ENCODE assay signal across 17 cellular contexts in genomic region chr7:104548861-104549260, GRCh38.
DNase-seq lines count a peak whose midpoint lies in the region; ATAC-seq, FAIRE-seq and TF ChIP-seq lines count a peak whose summit lies in the region.
"Had no signal": no experiment of that assay in that cellular context is flagged by ENCODE, and none has a peak within 500 bp of the region (broad histone marks: within the 10 kb centered on the region; RNA-seq: fewer than 3 reads in every experiment).

No MANE protein-coding gene starts in this region.

- H3K9me3 ChIP-seq in WERI-Rb-1 (ENCODE audit: severe bottlenecking) (no peaks in the 10 kb centered on the region), pancreas (no peaks in the 10 kb centered on the region), aorta (ENCODE audit: control insufficient read depth, low read length) (peaks cover 4% of the 10 kb centered on the region), suprapubic skin (no peaks in the 10 kb centered on the region)

- H3K27ac ChIP-seq in WERI-Rb-1 (no peak overlapping the region), pancreas (no peak overlapping the region), aorta (ENCODE audit: low read depth in 1 of 2, low read length in 2 of 2) (no peak overlapping the region), suprapubic skin (no peak overlapping the region)
- H3K27ac ChIP-seq: dorsolateral prefrontal cortex had no signal

- no peaks in the 10 kb centered on the region for H3K36me3 ChIP-seq in WERI-Rb-1
- no peaks in the 10 kb centered on the region for H3K36me3 ChIP-seq in pancreas
- H3K36me3 ChIP-seq in aorta (ENCODE audit: control insufficient read depth in 1 of 2, insufficient read depth in 2 of 2, low read length in 1 of 2), result no peaks in the 10 kb centered on the region
- H3K36me3 ChIP-seq in suprapubic skin, result no peaks in the 10 kb centered on the region

- no peaks in the 10 kb centered on the region for H3K4me1 ChIP-seq in pancreas
- H3K4me1 ChIP-seq in aorta (ENCODE audit: control insufficient read depth in 1 of 2, insufficient read depth in 2 of 2, low read length in 2 of 2), result no peaks in the 10 kb centered on the region
- no peaks in the 10 kb centered on the region for H3K4me1 ChIP-seq in suprapubic skin

- intact Hi-C loops in pancreas (cut with DNase I), result no loop called here
- intact Hi-C loops in aorta (cut with DNase I), result no loop called here

- TF ChIP-seq CTCF in WERI-Rb-1 (IDR thresholded peaks at IDR 0.05; ENCODE audit: low read depth, low read length) (peak; percentile 22; the same call in 1 of the 2 replicates), pancreas (IDR thresholded peaks at IDR 0.05) (peak in 1 of 4 donors; percentile 33), suprapubic skin (IDR thresholded peaks at IDR 0.05) (no peak)

- 7 to 16% methylated on average over 2 of the region's 2 CpGs for WGBS in pancreas, 2 donors
- 26 to 27% methylated on average over 2 of the region's 2 CpGs for WGBS in aorta, 2 donors
- WGBS in suprapubic skin, result 31% methylated on average over 2 of the region's 2 CpGs

- no peak for TF ChIP-seq EP300 in suprapubic skin (IDR thresholded peaks at IDR 0.05)

- peak; percentile 67 to 82 (median 78) for ATAC-seq in pancreas
- ATAC-seq in aorta (ENCODE audit: low FRiP score), result no peak
- ATAC-seq: left lobe of liver had no signal

- H3K4me3 ChIP-seq in WERI-Rb-1 (ENCODE audit: low read depth, low read length) (no peak overlapping the region), pancreas (no peak overlapping the region), aorta (ENCODE audit: low read length in 2 of 2) (no peak overlapping the region), suprapubic skin (no peak overlapping the region)
- H3K4me3 ChIP-seq: dorsolateral prefrontal cortex had no signal

- FAIRE-seq in pancreas (lab: Jason Lieb, UNC), result no peak
- FAIRE-seq: RCC 7860, TTC549 had no signal

- H3K27me3 ChIP-seq in WERI-Rb-1 (ENCODE audit: insufficient read depth, low read depth, severe bottlenecking) (no peaks in the 10 kb centered on the region), pancreas (no peaks in the 10 kb centered on the region), aorta (ENCODE audit: control insufficient read depth in 1 of 2, insufficient read depth in 2 of 2, low read length in 1 of 2) (no peaks in the 10 kb centered on the region), suprapubic skin (no peaks in the 10 kb centered on the region)

- no peak for TF ChIP-seq POLR2A in suprapubic skin (IDR thresholded peaks at IDR 0.05)

- DNase-seq in NCI-H2029 treated with DMSO at 0.1 percent for 48 hours (lab: John Stamatoyannopoulos, UW), result peak; percentile 1
- no peak for DNase-seq in NCI-H2029 (lab: John Stamatoyannopoulos, UW)
- peak; percentile 12 for DNase-seq in NCI-H1694 (lab: John Stamatoyannopoulos, UW)
- DNase-seq in WERI-Rb-1, result no peak
- no peak for DNase-seq in pancreas
- DNase-seq in aorta, result no peak
- no peak for DNase-seq in NCI-H1105 (lab: John Stamatoyannopoulos, UW)
- DNase-seq in suprapubic skin (ENCODE audit: low spot score in 2 of 2), result no peak
- DNase-seq: activated CD8-positive, alpha-beta memory T cell treated with anti-CD3 and anti-CD28 coated beads, Interleukin-2, amount 50 U/mL, for 4 hours; DMS79; dorsolateral prefrontal cortex; MM.1S; nephron progenitor cell; trophoblast cell had no signal

Comparison
In these comparisons a context has a peak if more than half of its experiments do, and no peak if none do; other contexts are left out.
1. DNase-seq: peak in NCI-H2029 treated with DMSO at 0.1 percent for 48 hours (single experiment) and NCI-H1694 (single experiment); none in NCI-H2029 (single experiment), WERI-Rb-1 (single experiment), pancreas (0 of 6), aorta (0 of 2), NCI-H1105 (single experiment) and suprapubic skin (0 of 2).